8 cellular contexts compared by ENCODE assay signal in the genomic region with DNA sequence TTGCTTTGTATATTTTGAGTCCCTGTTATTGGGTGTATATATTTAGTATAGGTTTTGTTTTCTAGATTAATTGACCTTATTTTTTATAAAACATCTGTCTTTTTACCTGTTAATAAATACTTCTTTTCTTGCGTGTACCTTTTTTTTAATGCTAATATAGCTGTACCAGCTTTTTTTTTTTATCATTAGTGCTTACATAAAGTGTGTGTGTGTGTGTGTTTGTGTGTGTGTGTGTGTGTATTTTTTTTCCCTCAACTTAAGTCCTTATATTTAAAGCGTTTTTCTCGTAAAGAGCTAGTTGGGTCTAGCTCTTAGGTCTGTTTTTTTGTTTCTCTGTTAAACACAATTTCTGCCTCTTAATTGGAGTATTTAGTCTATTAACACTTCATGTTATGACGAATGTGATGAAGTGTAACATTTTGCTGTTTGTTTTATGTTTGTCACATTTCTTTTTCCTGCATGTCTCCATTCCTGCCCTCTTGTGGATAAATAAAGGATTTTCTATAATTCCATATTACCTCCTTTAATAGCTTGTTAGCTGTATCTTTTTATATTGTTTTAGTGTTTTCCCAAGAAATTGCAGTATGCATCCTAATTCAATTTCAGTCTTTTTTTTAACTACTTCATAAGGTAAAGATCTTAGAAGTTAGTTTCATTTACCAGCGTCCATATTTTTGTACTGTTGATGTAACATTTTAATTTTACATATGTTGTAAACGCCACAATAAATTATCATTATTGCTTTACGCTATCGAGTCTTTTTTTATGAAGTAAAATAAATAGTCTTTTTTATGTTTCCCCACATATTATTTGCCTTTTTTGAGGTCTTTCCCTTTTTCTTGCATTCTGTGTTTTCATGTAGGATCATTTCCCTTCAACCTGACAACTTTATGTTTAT. TPM values are rescaled to one million over a fixed set of nuclear protein-coding genes. Genes with fewer than 3 reads are reported as not detected.
DNase-seq lines count a peak whose midpoint lies in the region; ATAC-seq and TF ChIP-seq lines count a peak whose summit lies in the region.

No MANE protein-coding gene starts in this region.

- no peak overlapping the region for H2BK5ac ChIP-seq in neuronal stem cell (ENCODE audit: low read length)

- no peak overlapping the region for H2BK15ac ChIP-seq in neuronal stem cell (ENCODE audit: low read length)

- no CpG with 5 or more reads among the region's 8 CpGs for WGBS in neuronal stem cell (ENCODE audit: extremely low coverage in 2 of 2, insufficient read length in 2 of 2, insufficient replicate concordance in 1 of 2), 2 donors

- H3K36me3 ChIP-seq in left ventricle myocardium inferior (peaks cover 28% of the 10 kb centered on the region), SK-N-MC (ENCODE audit: insufficient read depth, low read length) (peaks cover 42% of the 10 kb centered on the region), uterus (no peaks in the 10 kb centered on the region), neuronal stem cell (replicated peaks in 1 of 2; ENCODE audit: control insufficient read depth in 2 of 2, insufficient read depth in 2 of 2, low read length in 2 of 2) (peaks cover 15 to 83% of the 10 kb centered on the region in 2 donors)

- H3K27me3 ChIP-seq in left ventricle myocardium inferior (ENCODE audit: low read depth) (no peaks in the 10 kb centered on the region), uterus (no peaks in the 10 kb centered on the region), neuronal stem cell (ENCODE audit: control insufficient read depth in 3 of 3, insufficient read depth in 3 of 3, low read depth in 1 of 3, low read length in 3 of 3) (no peaks in the 10 kb centered on the region)

- no peak overlapping the region for H3K4ac ChIP-seq in neuronal stem cell (ENCODE audit: low read length)

- DNase-seq in left ventricle myocardium inferior (no peak), Right ventricle myocardium inferior (ENCODE audit: missing footprints) (no peak), SK-N-MC (ENCODE audit: low read depth, low spot score) (peak; percentile 40), fibroblast of mammary gland (ENCODE audit: low read depth) (peak; percentile 46), uterus (no peak), neuronal stem cell (ENCODE audit: low spot score) (no peak)

- H3K4me3 ChIP-seq in left ventricle myocardium inferior (no peak overlapping the region), SK-N-MC (peak overlapping the region; percentile 26; the same call in 1 of the 2 replicates), fibroblast of mammary gland (ENCODE audit: control insufficient read depth, low read depth, low read length) (no peak overlapping the region), uterus (no peak overlapping the region), neuronal stem cell (ENCODE audit: low read length in 2 of 2) (no peak overlapping the region)

- no peak overlapping the region for H2AK5ac ChIP-seq in neuronal stem cell (ENCODE audit: low read depth, low read length)

- H3K9me3 ChIP-seq in left ventricle myocardium inferior (replicated peaks) = no peaks in the 10 kb centered on the region
- H3K9me3 ChIP-seq in SK-N-MC (ENCODE audit: low read depth, low read length) = no peaks in the 10 kb centered on the region
- no peaks in the 10 kb centered on the region for H3K9me3 ChIP-seq in uterus
- H3K9me3 ChIP-seq in neuronal stem cell (replicated peaks in 1 of 2; ENCODE audit: control insufficient read depth in 2 of 2, insufficient read depth in 1 of 2, low read depth in 1 of 2, low read length in 2 of 2) = peaks cover 0 to 17% of the 10 kb centered on the region in 2 donors

- no peak overlapping the region for H2BK120ac ChIP-seq in neuronal stem cell (ENCODE audit: low read depth, low read length)

- H3K9ac ChIP-seq in SK-N-MC (ENCODE audit: insufficient read length) (peak overlapping the region; percentile 45), neuronal stem cell (ENCODE audit: low read depth, low read length, poor library complexity) (no peak overlapping the region)

- no peak overlapping the region for H2AFZ ChIP-seq in neuronal stem cell (ENCODE audit: low read length)

- no peak overlapping the region for H2BK12ac ChIP-seq in neuronal stem cell (ENCODE audit: low read length)

- H3K23ac ChIP-seq in neuronal stem cell (ENCODE audit: low read depth, low read length, poor library complexity) = no peak overlapping the region

- TF ChIP-seq CTCF in left ventricle myocardium inferior (IDR thresholded peaks at IDR 0.05; ENCODE audit: borderline replicate concordance) (peak; percentile 53), fibroblast of mammary gland (conservative IDR thresholded peaks at IDR 0.05; ENCODE audit: control insufficient read depth, insufficient read depth, low read depth, low read length) (peak; percentile 44), uterus (IDR thresholded peaks at IDR 0.05) (peak in 3 of 4 experiments; percentile 13 to 33 (median 18))

- no peak overlapping the region for H3K14ac ChIP-seq in neuronal stem cell (ENCODE audit: low read length)

- no peak for TF ChIP-seq POLR2A in uterus (IDR thresholded peaks at IDR 0.05)

- H3K18ac ChIP-seq in neuronal stem cell (ENCODE audit: low read length) = no peak overlapping the region

- ATAC-seq in Right ventricle myocardium inferior (no peak), HG02642 (IDR thresholded peaks at IDR 0.05; ENCODE audit: poor library complexity, unreplicated experiment) (no peak), GM18520 (IDR thresholded peaks at IDR 0.05; ENCODE audit: unreplicated experiment) (no peak)

- peaks cover 60% of the 10 kb centered on the region for H3K4me1 ChIP-seq in left ventricle myocardium inferior
- peaks cover 0 to 14% of the 10 kb centered on the region in 2 donors for H3K4me1 ChIP-seq in uterus
- peaks cover 0 to 17% of the 10 kb centered on the region in 2 donors for H3K4me1 ChIP-seq in neuronal stem cell (ENCODE audit: control insufficient read depth in 2 of 2, insufficient read depth in 1 of 2, low read depth in 1 of 2, low read length in 2 of 2)

- H3K4me2 ChIP-seq in neuronal stem cell (ENCODE audit: insufficient read depth, low read length, poor library complexity, severe bottlenecking) = no peak overlapping the region

- no peak overlapping the region for H3K27ac ChIP-seq in left ventricle myocardium inferior (replicated peaks)
- no peak overlapping the region; the same call in 1 of the 2 replicates for H3K27ac ChIP-seq in SK-N-MC
- H3K27ac ChIP-seq in uterus = no peak overlapping the region
- H3K27ac ChIP-seq in neuronal stem cell (replicated peaks; ENCODE audit: low read length) = no peak overlapping the region

- intact Hi-C loops in left ventricle myocardium inferior (cut with micrococcal nuclease) = no loop called here
- intact Hi-C loops in Right ventricle myocardium inferior (cut with DNase I) = no loop called here
- intact Hi-C loops in uterus (cut with DNase I; ENCODE audit: low total_unique reads) = no loop called here

- peaks cover 6% of the 10 kb centered on the region for H3K79me1 ChIP-seq in neuronal stem cell (ENCODE audit: low read depth, low read length)

- H4K91ac ChIP-seq in neuronal stem cell (ENCODE audit: low read depth, low read length, poor library complexity) = no peak overlapping the region

- no peak overlapping the region for H4K8ac ChIP-seq in neuronal stem cell (ENCODE audit: low read depth, low read length)

RNA-seq across cellular contexts. Expression of a gene that starts 4.3 kb away (rescaled TPM):
- total RNA-seq in left ventricle myocardium inferior (56.4 TPM), Right ventricle myocardium inferior (57.8 TPM), uterus (100 to 1,000 TPM in 1 of 4 donors, 10 to 100 TPM in 3; 45.6 to 171 (median 76.4) TPM)
- 60.6 TPM for polyA plus RNA-seq in neuronal stem cell (2013, experiment 1 of 2)
- 61.2 TPM for polyA plus RNA-seq in neuronal stem cell (2013, experiment 2 of 2)

RNA-seq across cellular contexts. Expression of a gene that starts 34.9 kb away (rescaled TPM):
- total RNA-seq in left ventricle myocardium inferior = 2.8 TPM
- 8.3 TPM for total RNA-seq in Right ventricle myocardium inferior
- total RNA-seq in uterus = 10 to 100 TPM in 1 of 4 donors, 1 to 10 TPM in 1, not detected in 2; 1.8 to 18.2 TPM
- 1.1 TPM for polyA plus RNA-seq in neuronal stem cell (2013, experiment 1 of 2)
- 0.96 TPM for polyA plus RNA-seq in neuronal stem cell (2013, experiment 2 of 2)

Comparison
In these comparisons a context has a peak if more than half of its experiments do, and no peak if none do; other contexts are left out.
1. DNase-seq: peak in SK-N-MC (single experiment) and fibroblast of mammary gland (single experiment); none in left ventricle myocardium inferior (single experiment), Right ventricle myocardium inferior (single experiment), uterus (0 of 2) and neuronal stem cell (single experiment).
2. Peak in every context shown above with its lines, with median percentiles within 50 percentile points of each other: CTCF ChIP-seq.